8 cellular contexts compared by ENCODE assay signal in the genomic region with DNA sequence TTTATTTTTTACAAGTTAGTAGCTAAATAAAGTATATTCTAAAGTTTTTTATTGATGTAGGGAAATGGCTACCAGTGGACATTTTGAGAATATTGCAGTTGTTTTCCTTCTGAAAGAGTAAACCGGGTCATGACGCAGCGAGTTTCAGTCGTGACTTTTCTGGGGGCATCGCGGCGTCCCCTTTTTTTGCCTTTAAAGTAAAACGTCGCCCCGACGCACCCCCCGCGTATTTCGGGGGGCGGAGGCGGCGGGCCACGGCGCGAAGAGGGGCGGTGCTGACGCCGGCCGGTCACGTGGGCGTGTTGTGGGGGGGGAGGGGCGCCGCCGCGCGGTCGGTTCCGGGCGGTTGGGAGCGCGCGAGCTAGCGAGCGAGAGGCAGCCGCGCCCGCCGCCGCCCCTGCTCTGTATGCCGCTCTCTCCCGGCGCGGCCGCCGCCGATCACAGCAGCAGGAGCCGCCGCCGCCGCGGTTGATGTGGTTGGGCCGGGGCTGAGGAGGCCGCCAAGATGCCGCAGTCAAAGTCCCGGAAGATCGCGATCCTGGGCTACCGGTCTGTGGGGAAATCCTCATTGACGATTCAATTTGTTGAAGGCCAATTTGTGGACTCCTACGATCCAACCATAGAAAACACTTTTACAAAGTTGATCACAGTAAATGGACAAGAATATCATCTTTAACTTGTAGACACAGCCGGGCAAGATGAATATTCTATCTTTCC. TPM values are rescaled to one million over a fixed set of nuclear protein-coding genes. Genes with fewer than 3 reads are reported as not detected.
DNase-seq lines count a peak whose midpoint lies in the region; ATAC-seq and TF ChIP-seq lines count a peak whose summit lies in the region.
"Not testable (repeated sequence)": the region's sequence is repeated elsewhere in the genome, so short reads cannot be mapped to it uniquely, and the experiment has no call there.

No MANE protein-coding gene starts in this region.

- H3K9me3 ChIP-seq in SK-N-MC (ENCODE audit: low read depth, low read length), result not testable (repeated sequence)

- H3K27ac ChIP-seq in SK-N-MC, result not testable (repeated sequence)

- ATAC-seq in GM19468 (IDR thresholded peaks at IDR 0.05; ENCODE audit: extremely low read depth, unreplicated experiment) (peak; percentile 79), HG03103 (IDR thresholded peaks at IDR 0.05; ENCODE audit: low read depth, unreplicated experiment) (peak; percentile 86), esophagus mucosa (peak; percentile 99)

- H3K36me3 ChIP-seq in SK-N-MC (ENCODE audit: insufficient read depth, low read length), result not testable (repeated sequence)

- peak overlapping the region; percentile 39 for H3K4me3 ChIP-seq in AG10803 (ENCODE audit: low read length)
- H3K4me3 ChIP-seq in SK-N-MC, result peak overlapping the region; percentile 28; the same call in 1 of the 2 replicates

- not testable (repeated sequence) for TF ChIP-seq CTCF in AG10803 (conservative IDR thresholded peaks at IDR 0.05; ENCODE audit: low read length)

- DNase-seq in AG10803 (ENCODE audit: low read depth); SK-N-MC (ENCODE audit: low read depth, low spot score): not testable (repeated sequence)
- DNase-seq in activated T-helper 1 cell treated with anti-CD3 and anti-CD28 coated beads, Interleukin-2, amount 50 U/mL, for 16 hours (ENCODE audit: low read depth in 1 of 2, low spot score in 1 of 2), result peak; percentile 60 to 63
- peak; percentile 78 for DNase-seq in mucosa of gallbladder (ENCODE audit: low spot score)
- DNase-seq in stimulated activated CD4-positive, alpha-beta T cell treated with anti-CD3 and anti-CD28 coated beads, TNF-alpha, amount 100 ng/mL, for 24 hours (ENCODE audit: low read depth in 3 of 3), result peak; percentile 41 to 70 (median 46)

- not testable (repeated sequence) for H3K9ac ChIP-seq in SK-N-MC (ENCODE audit: insufficient read length)

RNA-seq across cellular contexts. Expression of a gene that starts 57.5 kb away (rescaled TPM):
- total RNA-seq in esophagus mucosa (0.88 TPM), mucosa of gallbladder (0.23 TPM)
